ENCODE assay signal across 11 cellular contexts in genomic region chr1:117146570-117147340, GRCh38. TPM values are rescaled to one million over a fixed set of nuclear protein-coding genes. Genes with fewer than 3 reads are reported as not detected.
DNase-seq lines count a peak whose midpoint lies in the region; ATAC-seq and TF ChIP-seq lines count a peak whose summit lies in the region.
"Had no signal": no experiment of that assay in that cellular context is flagged by ENCODE, and none has a peak within 500 bp of the region (broad histone marks: within the 10 kb centered on the region; RNA-seq: fewer than 3 reads in every experiment).

No MANE protein-coding gene starts in this region.

- peaks cover 12% of the 10 kb centered on the region for H3K4me1 ChIP-seq in BE2C

- peaks cover 3% of the 10 kb centered on the region; the same call in 1 of the 2 replicates for H3K27me3 ChIP-seq in BE2C

- peak; percentile 50 for DNase-seq in NCI-H748 (lab: John Stamatoyannopoulos, UW; ENCODE audit: unreplicated experiment)
- no peak for DNase-seq in NCI-H748 treated with DMSO at 0.1 percent for 48 hours (lab: John Stamatoyannopoulos, UW)
- peak; percentile 86 for DNase-seq in T1000 (lab: John Stamatoyannopoulos, UW)
- no peak for DNase-seq in Right ventricle myocardium superior
- no peak for DNase-seq in stimulated activated CD4-positive, alpha-beta T cell treated with anti-CD3 and anti-CD28 coated beads, Interleukin-4, amount 100 ng/mL, for 1 hour
- DNase-seq in BE2C: no peak
- DNase-seq: activated naive CD8-positive, alpha-beta T cell treated with anti-CD3 and anti-CD28 coated beads, Interleukin-2, amount 10 ng/mL, durations not matched to agents 7 days and 5 days; CD4-positive, alpha-beta memory T cell; stimulated activated CD4-positive, alpha-beta T cell treated with anti-CD3 and anti-CD28 coated beads, Interleukin-2, amount 100 ng/mL, for 24 hours had no signal

- H3K4me3 ChIP-seq in BE2C (ENCODE audit: low read depth, low read length): no peak overlapping the region

- intact Hi-C loops in Right ventricle myocardium superior (cut with DNase I): no loop called here

- no peak for TF ChIP-seq CTCF in BE2C (IDR thresholded peaks at IDR 0.05; ENCODE audit: low read depth, low read length)

- no peaks in the 10 kb centered on the region for H3K36me3 ChIP-seq in BE2C

- no peaks in the 10 kb centered on the region for H3K9me3 ChIP-seq in BE2C

- ATAC-seq in Right ventricle myocardium superior (ENCODE audit: poor library complexity) (peak; percentile 67), GM19395 (IDR thresholded peaks at IDR 0.05; ENCODE audit: unreplicated experiment) (no peak), HG03457 (IDR thresholded peaks at IDR 0.05; ENCODE audit: unreplicated experiment) (no peak)

RNA-seq across cellular contexts. Expression of gene TRIM45, which starts 25.2 kb away (rescaled TPM):
- total RNA-seq in Right ventricle myocardium superior: 16.4 TPM
- polyA plus RNA-seq in BE2C (2012; ENCODE audit: insufficient read depth, insufficient read length, low read depth): 4.5 TPM

Comparison
In these comparisons a context has a peak if more than half of its experiments do, and no peak if none do; other contexts are left out.
1. DNase-seq: peak in NCI-H748 (single experiment) and T1000 (single experiment); none in NCI-H748 treated with DMSO at 0.1 percent for 48 hours (single experiment), Right ventricle myocardium superior (single experiment), stimulated activated CD4-positive, alpha-beta T cell treated with anti-CD3 and anti-CD28 coated beads, Interleukin-4, amount 100 ng/mL, for 1 hour (single experiment) and BE2C (single experiment).